In genomic region chr7:8453535-8453934, GRCh38 we compare ENCODE assay signal across 9 cellular contexts. TPM values are rescaled to one million over a fixed set of nuclear protein-coding genes. Genes with fewer than 3 reads are reported as not detected.
"Had no signal": no experiment of that assay in that cellular context is flagged by ENCODE, and none has a peak within 500 bp of the region (broad histone marks: within the 10 kb centered on the region; RNA-seq: fewer than 3 reads in every experiment).

No MANE protein-coding gene starts in this region.

- H3K4me3 ChIP-seq: GM12878 had no signal

- ATAC-seq: GM12878 had no signal

- FAIRE-seq: G401.6, GM12878, GM12891, GM12892, GM18507, GM19239 had no signal

- DNase-seq: GDM1, GF-D8 had no signal

RNA-seq across cellular contexts. Expression of gene NXPH1, which starts 20.1 kb away (rescaled TPM):
- total RNA-seq: G401, GM12878 had no signal
